In the genomic region with DNA sequence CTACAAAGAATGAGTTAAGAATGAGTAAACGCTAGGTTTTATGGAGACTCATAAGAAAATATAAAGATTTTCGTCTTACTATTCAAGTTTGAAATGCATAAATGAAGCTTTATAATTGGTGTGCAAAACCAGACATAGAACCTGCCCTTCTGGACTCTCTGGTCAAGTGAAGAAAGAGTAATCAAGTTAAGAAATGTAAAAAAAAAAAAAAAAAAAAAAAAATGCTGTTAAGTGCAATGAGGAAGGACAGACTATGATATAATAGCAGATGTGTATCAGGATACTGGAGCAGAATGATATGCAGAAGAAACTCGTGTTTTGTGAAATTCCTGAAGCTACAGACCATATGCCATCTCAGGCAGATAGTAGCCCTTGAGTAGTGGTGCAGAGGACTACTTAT, we compare ENCODE assay signal across 28 cellular contexts.
"Had no signal": no experiment of that assay in that cellular context is flagged by ENCODE, and none has a peak within 500 bp of the region (broad histone marks: within the 10 kb centered on the region; RNA-seq: fewer than 3 reads in every experiment).

No MANE protein-coding gene starts in this region.

- H3K27ac ChIP-seq: body of pancreas, SJSA1, VCaP had no signal

- H3K27me3 Mint-ChIP-seq: activated CD8-positive, alpha-beta T cell treated with anti-CD3 and anti-CD28 coated beads for 36 hours; activated naive CD4-positive, alpha-beta T cell treated with anti-CD3 and anti-CD28 coated beads, Interleukin-2, amount 10 ng/mL, durations not matched to agents 7 days and 5 days had no signal

- H3K4me3 ChIP-seq: body of pancreas, SJSA1 had no signal

- H3K27me3 ChIP-seq: body of pancreas, SJSA1 had no signal

- FAIRE-seq: bronchial epithelial cell, RCC 7860 had no signal

- DNase-seq: activated CD4-positive, alpha-beta T cell treated with anti-CD3 and anti-CD28 coated beads, Interleukin-2, amount 50 U/mL, for 1 hour; activated CD4-positive, CD25-positive, alpha-beta regulatory T cell; activated CD8-positive, alpha-beta memory T cell treated with anti-CD3 and anti-CD28 coated beads, Interleukin-2, amount 50 U/mL, for 4 hours; activated gamma-delta T cell treated with Interleukin-2 at 50 U/mL for 16 hours; activated naive CD4-positive, alpha-beta T cell treated with anti-CD3 and anti-CD28 coated beads, Interleukin-2, amount 10 ng/mL, durations not matched to agents 7 days and 5 days; activated T-cell treated with anti-CD3 and anti-CD28 coated beads, Interleukin-2, amount 50 U/mL, for 72 hours; aorta; body of pancreas; central memory CD4-positive, alpha-beta T cell; KG1; NCI-H1092; NCI-H1417; NCI-H1930; NCI-H2171 treated with DMSO at 0.1 percent for 48 hours; NCI-H226; NCI-H526 treated with DMSO at 0.1 percent for 48 hours; NCI-H82; PC-3; SHP77; SW 1271; T-helper 9 cell had no signal

- ATAC-seq: body of pancreas, PC-3, SK-N-SH treated with all-trans-retinoic acid at 6 μM for 48 hours had no signal

- H3K27ac Mint-ChIP-seq: activated CD8-positive, alpha-beta T cell treated with anti-CD3 and anti-CD28 coated beads for 36 hours; activated naive CD4-positive, alpha-beta T cell treated with anti-CD3 and anti-CD28 coated beads, Interleukin-2, amount 10 ng/mL, durations not matched to agents 7 days and 5 days; activated T-cell treated with anti-CD3 and anti-CD28 coated beads, Interleukin-2, amount 50 U/mL, for 72 hours; activated T-helper 2 cell treated with anti-CD3 and anti-CD28 coated beads, Interferon-gamma antibody, Interleukin-2, Interleukin-4, amounts not matched to agents 10 μg/mL and 5 μg/mL and 100 μg/mL, durations not matched to agents 14 hours and 24 hours and 36 hours had no signal

- H3K9me3 Mint-ChIP-seq: activated CD8-positive, alpha-beta T cell treated with anti-CD3 and anti-CD28 coated beads for 36 hours; activated naive CD4-positive, alpha-beta T cell treated with anti-CD3 and anti-CD28 coated beads, Interleukin-2, amount 10 ng/mL, durations not matched to agents 7 days and 5 days; activated T-cell treated with anti-CD3 and anti-CD28 coated beads, Interleukin-2, amount 50 U/mL, for 72 hours; activated T-helper 2 cell treated with anti-CD3 and anti-CD28 coated beads, Interferon-gamma antibody, Interleukin-2, Interleukin-4, amounts not matched to agents 10 μg/mL and 5 μg/mL and 100 μg/mL, durations not matched to agents 14 hours and 24 hours and 36 hours had no signal

- H3K4me3 Mint-ChIP-seq: activated CD8-positive, alpha-beta T cell treated with anti-CD3 and anti-CD28 coated beads for 36 hours; activated naive CD4-positive, alpha-beta T cell treated with anti-CD3 and anti-CD28 coated beads, Interleukin-2, amount 10 ng/mL, durations not matched to agents 7 days and 5 days; activated T-cell treated with anti-CD3 and anti-CD28 coated beads, Interleukin-2, amount 50 U/mL, for 72 hours had no signal

- H3K9me3 ChIP-seq: body of pancreas, SJSA1 had no signal
